ENCODE assay signal across 30 cellular contexts in genomic region chr16:11452298-11452697, GRCh38.
"Had no signal": no experiment of that assay in that cellular context is flagged by ENCODE, and none has a peak within 500 bp of the region (broad histone marks: within the 10 kb centered on the region; RNA-seq: fewer than 3 reads in every experiment).

No MANE protein-coding gene starts in this region.

- H3K9me3 ChIP-seq: colonic mucosa, gastrocnemius medialis, left ventricle myocardium inferior, neutrophil, ovary, sigmoid colon had no signal

- H3K4me1 ChIP-seq: colonic mucosa, gastrocnemius medialis, left ventricle myocardium inferior, sigmoid colon had no signal

- FAIRE-seq: urothelium cell line had no signal

- H3K36me3 ChIP-seq: colonic mucosa, gastrocnemius medialis, left ventricle myocardium inferior, ovary, sigmoid colon had no signal

- H3K4me3 ChIP-seq: colonic mucosa, dorsolateral prefrontal cortex, gastrocnemius medialis, left ventricle myocardium inferior, lung, ovary, sigmoid colon, smooth muscle cell had no signal

- H3K4me2 ChIP-seq: smooth muscle cell had no signal

- DNase-seq: activated CD4-positive, alpha-beta memory T cell treated with anti-CD3 and anti-CD28 coated beads for 36 hours; activated CD4-positive, alpha-beta T cell treated with anti-CD3 and anti-CD28 coated beads, Interleukin-2, amount 10 ng/mL, durations not matched to agents 24 days and 14 days; activated CD4-positive, CD25-positive, alpha-beta regulatory T cell treated with anti-CD3 and anti-CD28 coated beads, Interleukin-2, amount 50 U/mL, for 72 hours; activated CD8-positive, alpha-beta memory T cell treated with anti-CD3 and anti-CD28 coated beads, Interleukin-2, amount 50 U/mL, for 4 hours; activated gamma-delta T cell treated with Interleukin-2 at 50 U/mL for 16 hours; activated naive CD4-positive, alpha-beta T cell treated with anti-CD3 and anti-CD28 coated beads, Interleukin-2, amount 50 U/mL, for 16 hours; activated T-cell treated with anti-CD3 and anti-CD28 coated beads, Interleukin-2, amount 50 U/mL, for 1 hour; amygdala; cerebellar nuclear complex; colonic mucosa; dorsolateral prefrontal cortex; effector memory CD4-positive, alpha-beta T cell; erythroblast; gastrocnemius medialis; glutamatergic neuron; islet precursor cell; left ventricle myocardium inferior; nephron progenitor cell; ovary; sigmoid colon; stimulated activated CD4-positive, alpha-beta T cell treated with anti-CD3 and anti-CD28 coated beads, Interleukin-15, amount 100 ng/mL, for 24 hours; stimulated activated CD4-positive, alpha-beta T cell treated with anti-CD3 and anti-CD28 coated beads, Interleukin-2, amount 100 ng/mL, for 24 hours; stimulated activated naive CD4-positive, alpha-beta T cell; SW 1271; T-helper 17 cell; T1000 had no signal

- H3K27me3 ChIP-seq: colonic mucosa, dorsolateral prefrontal cortex, gastrocnemius medialis, neutrophil, ovary, sigmoid colon had no signal

- ATAC-seq: gastrocnemius medialis, T-helper 17 cell had no signal

- H3K27ac ChIP-seq: colonic mucosa, dorsolateral prefrontal cortex, gastrocnemius medialis, left ventricle myocardium inferior, neutrophil, ovary, sigmoid colon had no signal
